Comparison of ENCODE assay signal across 8 cellular contexts in genomic region chr14:103522649-103523582, GRCh38. TPM values are rescaled to one million over a fixed set of nuclear protein-coding genes. Genes with fewer than 3 reads are reported as not detected.
DNase-seq lines count a peak whose midpoint lies in the region; ATAC-seq and TF ChIP-seq lines count a peak whose summit lies in the region.

Gene CKB, minus strand, starts transcription at chr14:103522830. Its CDS starts 337 bp downstream, at chr14:103522493.

- CTCF ChIA-PET in SK-N-SH (lab: Yijun Ruan, JAX): interaction anchor here (1.1 to 9.6 kb wide), 7 partner anchors 10 to 27 kb away, joined by 4 to 194 read pairs (median 7); no protein-coding TSS in a partner anchor

- H3K36me3 ChIP-seq in SK-N-SH (replicated peaks in 1 of 2; ENCODE audit: control insufficient read depth in 1 of 2, insufficient read depth in 2 of 2, low read length in 1 of 2) (peaks cover 0 to 4% of the 10 kb centered on the region in 2 experiments), endocrine pancreas (ENCODE audit: control insufficient read depth, insufficient read depth, low read length) (no peaks in the 10 kb centered on the region), thymus (ENCODE audit: control insufficient read depth, insufficient read depth) (no peaks in the 10 kb centered on the region)

- peaks cover 2 to 22% of the 10 kb centered on the region in 2 experiments; a peak in 1 of 4 replicates for H3K4me1 ChIP-seq in SK-N-SH (ENCODE audit: control insufficient read depth in 1 of 2, insufficient read depth in 2 of 2, low read depth in 1 of 2, low read length in 1 of 2)
- H3K4me1 ChIP-seq in endocrine pancreas (ENCODE audit: control insufficient read depth, insufficient read depth, low read length): no peaks in the 10 kb centered on the region
- peaks cover 10% of the 10 kb centered on the region for H3K4me1 ChIP-seq in thymus (ENCODE audit: control insufficient read depth, insufficient read depth, low read length)

- TF ChIP-seq EP300 in SK-N-SH (IDR thresholded peaks at IDR 0.05; ENCODE audit: borderline replicate concordance in 1 of 2, low read depth in 1 of 2, low read length in 1 of 2): no peak

- H3K9ac ChIP-seq in SK-N-SH (no peak within 1 kb of the TSS), endocrine pancreas (ENCODE audit: control insufficient read depth, insufficient read depth, low read length) (peak within 1 kb of the TSS; percentile 30)

- 23% methylated on average over 9 of the region's 107 CpGs for whole genome bisulfite sequencing in SK-N-SH (ENCODE audit: low lambda C conversion rate)
- 8% methylated on average over 107 of the region's 107 CpGs for WGBS in thymus

- no peak for TF ChIP-seq RAD21 in SK-N-SH (IDR thresholded peaks at IDR 0.05; ENCODE audit: low read length)

- no peak for ATAC-seq in GM19324 (IDR thresholded peaks at IDR 0.05; ENCODE audit: low FRiP score, unreplicated experiment)

- H4K20me1 ChIP-seq in SK-N-SH (ENCODE audit: insufficient read depth): no peaks in the 10 kb centered on the region

- H3K27ac ChIP-seq in SK-N-SH (ENCODE audit: low read depth in 2 of 2, low read length in 1 of 2) (peak within 1 kb of the TSS in 1 of 2 experiments; percentile 74; a peak in 1 of 4 replicates), thymus (ENCODE audit: low read depth) (no peak within 1 kb of the TSS)

- DNase-seq in DMS153 (lab: John Stamatoyannopoulos, UW): peak; percentile 43
- DNase-seq in LHCN-M2 (ENCODE audit: low read depth): no peak
- DNase-seq in SK-N-SH: peak; percentile 95
- peak; percentile 84 for DNase-seq in medulla oblongata (ENCODE audit: extremely low spot score)
- no peak for DNase-seq in stimulated activated CD8-positive, alpha-beta memory T cell treated with anti-CD3 and anti-CD28 coated beads, Interleukin-4, amount 100 ng/mL, for 48 hours

- TF ChIP-seq CTCF in SK-N-SH (IDR thresholded peaks at IDR 0.05): no peak

- no peak within 1 kb of the TSS for H2AFZ ChIP-seq in SK-N-SH (ENCODE audit: low read depth)

- H3F3A ChIP-seq in SK-N-SH (replicated peaks; ENCODE audit: insufficient read depth): peaks cover 5% of the 10 kb centered on the region

- H3K27me3 ChIP-seq in SK-N-SH (ENCODE audit: insufficient read depth) (peaks cover 16% of the 10 kb centered on the region), endocrine pancreas (ENCODE audit: control insufficient read depth, insufficient read depth, low read length) (no peaks in the 10 kb centered on the region), thymus (ENCODE audit: control insufficient read depth, insufficient read depth) (peaks cover 41% of the 10 kb centered on the region)

- H3K4me3 ChIP-seq in SK-N-SH (ENCODE audit: low read depth in 2 of 2, low read length in 1 of 2): peak within 1 kb of the TSS; percentile 48 to 57
- H3K4me3 ChIP-seq in endocrine pancreas (ENCODE audit: control insufficient read depth, insufficient read depth, low read length): no peak within 1 kb of the TSS
- H3K4me3 ChIP-seq in thymus (ENCODE audit: low read length): peak within 1 kb of the TSS; percentile 58

- POLR2A ChIA-PET in SK-N-SH (lab: Yijun Ruan, JAX): interaction anchor here (0.8 to 3.5 kb wide), 6 partner anchors 8 to 24 kb away, joined by 3 to 19 read pairs (median 4); no protein-coding TSS in a partner anchor

- peak within 1 kb of the TSS; percentile 83 for H3K4me2 ChIP-seq in SK-N-SH

- no peaks in the 10 kb centered on the region for H3K9me3 ChIP-seq in SK-N-SH
- H3K9me3 ChIP-seq in endocrine pancreas (ENCODE audit: control insufficient read depth, low read length): no peaks in the 10 kb centered on the region
- H3K9me3 ChIP-seq in thymus (ENCODE audit: control insufficient read depth): peaks cover 1% of the 10 kb centered on the region

- H3K9me2 ChIP-seq in SK-N-SH: no peaks in the 10 kb centered on the region

- H3K79me2 ChIP-seq in SK-N-SH (ENCODE audit: insufficient read depth): no peaks in the 10 kb centered on the region

TF ChIP-seq in SK-N-SH, 30 proteins besides CTCF, POLR2A, EP300 and RAD21:
- TF ChIP-seq IRF3 (IDR thresholded peaks at IDR 0.05; ENCODE audit: low read depth, low read length): no peak
- TF ChIP-seq TAF1 (IDR thresholded peaks at IDR 0.05; ENCODE audit: borderline replicate concordance, low read depth, low read length): peak; percentile 51; the same call in 1 of the 2 replicates
- peak; percentile 49; the same call in 1 of the 2 replicates for TF ChIP-seq MEF2A (IDR thresholded peaks at IDR 0.05; ENCODE audit: borderline replicate concordance, low read depth)
- TF ChIP-seq YY1 (IDR thresholded peaks at IDR 0.05; ENCODE audit: low read depth): no peak
- no peak for TF ChIP-seq JUND (IDR thresholded peaks at IDR 0.05)
- no peak for TF ChIP-seq TCF12 (IDR thresholded peaks at IDR 0.05)
- TF ChIP-seq POLR2AphosphoS5 (IDR thresholded peaks at IDR 0.05; ENCODE audit: low read depth, low read length): peak; percentile 55
- no peak for TF ChIP-seq RCOR1 (IDR thresholded peaks at IDR 0.05; ENCODE audit: low read length)

RNA-seq across cellular contexts. Expression of gene CKB, which starts in this region (rescaled TPM):
- total RNA-seq in LHCN-M2 (2014; rRNA removed): 17.7 and 46.7 TPM in 2 replicates
- 113 TPM for polyA plus RNA-seq in LHCN-M2 (2012)
- polyA plus RNA-seq in SK-N-SH (2012; rRNA removed) (47.6 and 53.0 TPM in 2 replicates), thymus (37.9 TPM)
- polyA plus RNA-seq in SK-N-SH (2012; cell fraction: cytosol; rRNA removed): 24.1 and 41.5 TPM in 2 replicates
- 111 and 208 TPM in 2 replicates for polyA plus RNA-seq in SK-N-SH (2012; cell fraction: nucleus; rRNA removed)

Comparison
In these comparisons a context has a peak if more than half of its experiments do, and no peak if none do; other contexts are left out.
1. DNase-seq: peak in DMS153 (single experiment), SK-N-SH (single experiment) and medulla oblongata (single experiment); none in LHCN-M2 (single experiment) and stimulated activated CD8-positive, alpha-beta memory T cell treated with anti-CD3 and anti-CD28 coated beads, Interleukin-4, amount 100 ng/mL, for 48 hours (single experiment).